30 cellular contexts compared by ENCODE assay signal in the genomic region with DNA sequence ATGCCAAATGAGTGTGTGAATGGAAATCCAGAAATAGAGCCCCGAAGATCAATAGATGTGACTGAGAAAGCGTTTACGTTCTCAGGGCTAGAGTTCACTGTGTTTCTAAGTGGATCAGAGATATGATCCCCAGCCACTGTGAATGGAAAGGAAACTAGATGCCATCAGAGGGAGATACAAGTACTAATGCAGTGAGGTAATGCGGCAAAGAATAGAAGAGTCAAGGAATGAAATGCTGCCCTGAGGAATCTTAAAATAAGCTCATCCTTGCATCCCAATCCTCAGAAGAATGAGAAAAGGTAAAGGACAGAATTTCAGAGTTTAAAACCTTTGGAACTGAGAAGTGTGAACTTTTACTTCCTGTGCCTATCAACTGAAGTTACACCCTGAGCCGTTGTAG.
"Had no signal": no experiment of that assay in that cellular context is flagged by ENCODE, and none has a peak within 500 bp of the region (broad histone marks: within the 10 kb centered on the region; RNA-seq: fewer than 3 reads in every experiment).

No MANE protein-coding gene starts in this region.

- H3K27ac ChIP-seq: brain microvascular endothelial cell, heart right ventricle, left ventricle myocardium inferior, neutrophil, stomach, thyroid gland, upper lobe of left lung, vagina, WERI-Rb-1 had no signal

- H3K27me3 Mint-ChIP-seq: activated CD4-positive, alpha-beta memory T cell treated with anti-CD3 and anti-CD28 coated beads, Interleukin-2, amount 10 ng/mL, durations not matched to agents 7 days and 5 days; activated CD4-positive, alpha-beta T cell treated with anti-CD3 and anti-CD28 coated beads, Interleukin-2, amount 10 ng/mL, durations not matched to agents 24 days and 14 days; activated T-cell treated with anti-CD3 and anti-CD28 coated beads, Interleukin-2, amount 50 U/mL, for 24 hours; effector memory CD8-positive, alpha-beta T cell; natural killer cell treated with Interleukin-12 subunit alpha and Interleukin-12 subunit beta and Interleukin-15 and Interleukin-18, amount 100 ng/mL, for 72 hours; stimulated activated naive B cell treated with anti-CD40 and anti-IgM and Interleukin-4, amounts not matched to agents 10 μg/mL and 1 μg/mL and 100 μg/mL, for 72 hours; T-helper 17 cell had no signal

- H3K4me3 Mint-ChIP-seq: activated CD4-positive, alpha-beta memory T cell treated with anti-CD3 and anti-CD28 coated beads, Interleukin-2, amount 10 ng/mL, durations not matched to agents 7 days and 5 days; activated CD4-positive, alpha-beta T cell treated with anti-CD3 and anti-CD28 coated beads, Interleukin-2, amount 10 ng/mL, durations not matched to agents 24 days and 14 days; activated T-cell treated with anti-CD3 and anti-CD28 coated beads, Interleukin-2, amount 50 U/mL, for 24 hours; effector memory CD8-positive, alpha-beta T cell; natural killer cell treated with Interleukin-12 subunit alpha and Interleukin-12 subunit beta and Interleukin-15 and Interleukin-18, amount 100 ng/mL, for 72 hours; stimulated activated naive B cell treated with anti-CD40 and anti-IgM and Interleukin-4, amounts not matched to agents 10 μg/mL and 1 μg/mL and 100 μg/mL, for 72 hours; T-helper 17 cell had no signal

- H3K4me2 ChIP-seq: smooth muscle cell had no signal

- ATAC-seq: activated CD4-positive, CD25-positive, alpha-beta regulatory T cell treated with anti-CD3 and anti-CD28 coated beads, Interleukin-2, amount 50 U/mL, for 24 hours; effector memory CD8-positive, alpha-beta T cell; natural killer cell treated with Interleukin-12 subunit alpha and Interleukin-12 subunit beta and Interleukin-15 and Interleukin-18, amount 100 ng/mL, for 72 hours; sciatic nerve; stimulated activated naive B cell treated with anti-CD40 and anti-IgM and Interleukin-4, amounts not matched to agents 10 μg/mL and 1 μg/mL and 100 μg/mL, for 72 hours; T-helper 17 cell had no signal

- H3K4me3 ChIP-seq: heart right ventricle, left ventricle myocardium inferior, smooth muscle cell, stomach, thyroid gland, upper lobe of left lung, vagina had no signal

- H3K4me1 ChIP-seq: thyroid gland, vagina had no signal

- H3K4me1 Mint-ChIP-seq: activated CD4-positive, alpha-beta memory T cell treated with anti-CD3 and anti-CD28 coated beads, Interleukin-2, amount 10 ng/mL, durations not matched to agents 7 days and 5 days; activated CD4-positive, alpha-beta T cell treated with anti-CD3 and anti-CD28 coated beads, Interleukin-2, amount 10 ng/mL, durations not matched to agents 24 days and 14 days; stimulated activated naive B cell treated with anti-CD40 and anti-IgM and Interleukin-4, amounts not matched to agents 10 μg/mL and 1 μg/mL and 100 μg/mL, for 72 hours; T-helper 17 cell had no signal

- DNase-seq: activated CD4-positive, alpha-beta memory T cell treated with anti-CD3 and anti-CD28 coated beads, Interleukin-2, amount 10 ng/mL, durations not matched to agents 7 days and 5 days; activated CD4-positive, alpha-beta T cell treated with anti-CD3 and anti-CD28 coated beads, Interleukin-2, amount 10 ng/mL, durations not matched to agents 24 days and 14 days; activated CD8-positive, alpha-beta memory T cell treated with anti-CD3 and anti-CD28 coated beads, Interleukin-2, amount 50 U/mL, for 48 hours; activated gamma-delta T cell treated with Interleukin-2 at 50 U/mL for 16 hours; activated naive CD4-positive, alpha-beta T cell treated with anti-CD3 and anti-CD28 coated beads, Interleukin-2, amount 50 U/mL, for 16 hours; activated T-cell treated with anti-CD3 and anti-CD28 coated beads, Interleukin-2, amount 50 U/mL, for 24 hours; amniotic stem cell; brain microvascular endothelial cell; caudate nucleus; cortex of kidney; effector memory CD8-positive, alpha-beta T cell; heart right ventricle; left ventricle myocardium inferior; midbrain; retina; stimulated activated CD4-positive, alpha-beta T cell treated with anti-CD3 and anti-CD28 coated beads, Interleukin-15, amount 100 ng/mL, for 24 hours; stimulated activated CD4-positive, alpha-beta T cell treated with anti-CD3 and anti-CD28 coated beads, Interleukin-2, amount 100 ng/mL, for 24 hours; stimulated activated naive B cell treated with anti-CD40 and anti-IgM and Interleukin-4, amounts not matched to agents 10 μg/mL and 1 μg/mL and 100 μg/mL, for 72 hours; stomach; T-helper 17 cell; T1000; thyroid gland; upper lobe of left lung; WERI-Rb-1 had no signal

- H3K36me3 Mint-ChIP-seq: natural killer cell treated with Interleukin-12 subunit alpha and Interleukin-12 subunit beta and Interleukin-15 and Interleukin-18, amount 100 ng/mL, for 72 hours; stimulated activated naive B cell treated with anti-CD40 and anti-IgM and Interleukin-4, amounts not matched to agents 10 μg/mL and 1 μg/mL and 100 μg/mL, for 72 hours had no signal

- H3K36me3 ChIP-seq: brain microvascular endothelial cell, heart right ventricle, left ventricle myocardium inferior, neutrophil, stomach, thyroid gland, upper lobe of left lung, vagina, WERI-Rb-1 had no signal

- H3K27me3 ChIP-seq: brain microvascular endothelial cell, heart right ventricle, neutrophil, stomach, thyroid gland, upper lobe of left lung, vagina had no signal

- H3K9me3 Mint-ChIP-seq: activated CD4-positive, alpha-beta T cell treated with anti-CD3 and anti-CD28 coated beads, Interleukin-2, amount 10 ng/mL, durations not matched to agents 24 days and 14 days had no signal

- H3K27ac Mint-ChIP-seq: activated CD4-positive, alpha-beta memory T cell treated with anti-CD3 and anti-CD28 coated beads, Interleukin-2, amount 10 ng/mL, durations not matched to agents 7 days and 5 days; activated CD4-positive, alpha-beta T cell treated with anti-CD3 and anti-CD28 coated beads, Interleukin-2, amount 10 ng/mL, durations not matched to agents 24 days and 14 days; activated T-cell treated with anti-CD3 and anti-CD28 coated beads, Interleukin-2, amount 50 U/mL, for 24 hours; effector memory CD8-positive, alpha-beta T cell; natural killer cell treated with Interleukin-12 subunit alpha and Interleukin-12 subunit beta and Interleukin-15 and Interleukin-18, amount 100 ng/mL, for 72 hours; stimulated activated naive B cell treated with anti-CD40 and anti-IgM and Interleukin-4, amounts not matched to agents 10 μg/mL and 1 μg/mL and 100 μg/mL, for 72 hours; T-helper 17 cell had no signal

- H3K9me3 ChIP-seq: heart right ventricle, left ventricle myocardium inferior, neutrophil, stomach, thyroid gland, upper lobe of left lung, vagina had no signal
